ENCODE assay signal across 20 cellular contexts in the genomic region with DNA sequence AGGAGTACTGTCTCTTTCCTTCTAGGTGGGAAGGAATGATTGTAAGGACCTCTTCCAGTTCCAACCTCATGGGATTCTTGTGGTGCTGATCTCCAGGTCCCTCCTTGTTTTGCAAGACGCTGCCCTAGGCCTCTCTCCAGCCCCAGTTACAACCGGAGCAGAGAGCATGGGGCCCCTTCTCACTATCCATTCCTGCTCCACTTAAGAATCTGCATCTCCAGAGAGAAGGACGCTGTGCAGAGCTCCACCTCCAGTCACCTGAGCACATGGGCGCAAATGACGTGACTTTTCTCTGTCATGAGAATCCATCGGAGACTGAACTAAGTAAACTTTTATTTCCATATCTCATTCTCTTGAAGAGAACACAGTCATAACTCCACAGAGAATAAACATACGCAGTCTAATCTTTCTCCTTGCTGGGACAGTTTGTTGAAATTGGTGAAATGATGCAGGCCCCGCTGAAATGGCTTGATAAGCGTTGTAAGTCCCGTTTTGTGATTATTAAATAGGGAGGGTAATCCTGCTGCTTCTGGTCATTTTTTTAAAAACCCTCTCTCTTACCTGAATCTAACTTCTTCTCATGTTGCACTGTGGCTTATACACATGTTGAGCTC.
DNase-seq lines count a peak whose midpoint lies in the region; ATAC-seq, FAIRE-seq and TF ChIP-seq lines count a peak whose summit lies in the region.
"Had no signal": no experiment of that assay in that cellular context is flagged by ENCODE, and none has a peak within 500 bp of the region (broad histone marks: within the 10 kb centered on the region; RNA-seq: fewer than 3 reads in every experiment).

No MANE protein-coding gene starts in this region.

- no peaks in the 10 kb centered on the region for H3K36me3 ChIP-seq in heart left ventricle
- H3K36me3 ChIP-seq: BLaER1 had no signal

- FAIRE-seq in H54 (lab: Jason Lieb, UNC), result no peak
- FAIRE-seq: GM12878 had no signal

- H3K4me3 Mint-ChIP-seq in endothelial cell (ENCODE audit: unreplicated experiment), result peak overlapping the region; percentile 18
- H3K4me3 Mint-ChIP-seq in activated CD8-positive, alpha-beta T cell treated with anti-CD3 and anti-CD28 coated beads for 36 hours, result no peak overlapping the region
- H3K4me3 Mint-ChIP-seq: CD14-positive monocyte; CD8-positive, alpha-beta T cell; GM23338; HFFc6 had no signal

- DNase-seq in endothelial cell (ENCODE audit: low spot score) (no peak), heart left ventricle (peak in 2 of 5 donors; percentile 31 to 59), left ventricle myocardium superior (peak; percentile 48), islet precursor cell (peak; percentile 24), H54 (ENCODE audit: insufficient read length, low spot score) (no peak), iPS-NIHi11 (ENCODE audit: low spot score) (no peak), NCI-H748 (lab: John Stamatoyannopoulos, UW; ENCODE audit: unreplicated experiment) (no peak)
- no peak for DNase-seq in activated CD8-positive, alpha-beta T cell treated with anti-CD3 and anti-CD28 coated beads for 36 hours
- DNase-seq: 8988T; Calu3; CD8-positive, alpha-beta T cell; DMS79 treated with DMSO at 0.1 percent for 48 hours; H7; HFFc6 had no signal

- intact Hi-C loops in heart left ventricle (cut with DNase I) (no loop called here), left ventricle myocardium superior (cut with micrococcal nuclease) (no loop called here)
- intact Hi-C loops in activated CD8-positive, alpha-beta T cell treated with anti-CD3 and anti-CD28 coated beads for 36 hours (cut with micrococcal nuclease), result no loop called here

- no peaks in the 10 kb centered on the region for H3K9me3 ChIP-seq in heart left ventricle
- H3K9me3 ChIP-seq: BLaER1 had no signal

- H3K4me1 Mint-ChIP-seq in endothelial cell (ENCODE audit: unreplicated experiment), result peaks cover 7% of the 10 kb centered on the region
- H3K4me1 Mint-ChIP-seq in activated CD8-positive, alpha-beta T cell treated with anti-CD3 and anti-CD28 coated beads for 36 hours (ENCODE audit: low read depth), result no peaks in the 10 kb centered on the region
- H3K4me1 Mint-ChIP-seq: GM23338 had no signal

- no peaks in the 10 kb centered on the region for H3K27me3 Mint-ChIP-seq in endothelial cell (ENCODE audit: unreplicated experiment)
- no peaks in the 10 kb centered on the region for H3K27me3 Mint-ChIP-seq in activated CD8-positive, alpha-beta T cell treated with anti-CD3 and anti-CD28 coated beads for 36 hours

- CTCF ChIA-PET in activated CD8-positive, alpha-beta T cell treated with anti-CD3 and anti-CD28 coated beads for 36 hours (lab: Charles Lee), result no interaction called here

- no peaks in the 10 kb centered on the region for H3K36me3 Mint-ChIP-seq in endothelial cell (ENCODE audit: low read depth, unreplicated experiment)
- no peaks in the 10 kb centered on the region for H3K36me3 Mint-ChIP-seq in activated CD8-positive, alpha-beta T cell treated with anti-CD3 and anti-CD28 coated beads for 36 hours (ENCODE audit: low read depth)
- H3K36me3 Mint-ChIP-seq: CD14-positive monocyte; CD8-positive, alpha-beta T cell had no signal

- no peak for TF ChIP-seq POLR2A in heart left ventricle (IDR thresholded peaks at IDR 0.05)
- no peak for TF ChIP-seq POLR2A in H54 (IDR thresholded peaks at IDR 0.05; ENCODE audit: low read depth, low read length)

- H3K4me3 ChIP-seq in heart left ventricle, result no peak overlapping the region
- H3K4me3 ChIP-seq: BLaER1, GM12878, GM23338 had no signal

- ATAC-seq in heart left ventricle, result peak; percentile 24 to 41 (median 35)
- peak; percentile 50 for ATAC-seq in left ventricle myocardium superior
- ATAC-seq in activated CD8-positive, alpha-beta T cell treated with anti-CD3 and anti-CD28 coated beads for 36 hours, result no peak
- ATAC-seq: CD8-positive, alpha-beta T cell; GM12878; GM23338; HCT116 had no signal

- POLR2A ChIA-PET in activated CD8-positive, alpha-beta T cell treated with anti-CD3 and anti-CD28 coated beads for 36 hours (lab: Charles Lee), result no interaction called here

- H3K9me3 Mint-ChIP-seq in endothelial cell (ENCODE audit: unreplicated experiment), result no peaks in the 10 kb centered on the region
- no peaks in the 10 kb centered on the region for H3K9me3 Mint-ChIP-seq in activated CD8-positive, alpha-beta T cell treated with anti-CD3 and anti-CD28 coated beads for 36 hours
- H3K9me3 Mint-ChIP-seq: CD8-positive, alpha-beta T cell; GM23338; HFFc6 had no signal

- no peak overlapping the region for H3K27ac Mint-ChIP-seq in endothelial cell (ENCODE audit: unreplicated experiment)
- H3K27ac Mint-ChIP-seq in activated CD8-positive, alpha-beta T cell treated with anti-CD3 and anti-CD28 coated beads for 36 hours, result no peak overlapping the region
- H3K27ac Mint-ChIP-seq: CD14-positive monocyte; CD8-positive, alpha-beta T cell; GM23338; HFFc6 had no signal

- WGBS in heart left ventricle, 4 donors, result 29 to 47% (median 38%) methylated on average over 10 of the region's 10 CpGs

- H3K4me1 ChIP-seq in heart left ventricle, result peaks cover 0 to 15% (median 2%) of the 10 kb centered on the region in 12 donors
- H3K4me1 ChIP-seq: BLaER1 had no signal

- H3K27me3 ChIP-seq in heart left ventricle, result no peaks in the 10 kb centered on the region
- H3K27me3 ChIP-seq: BLaER1 had no signal

- H3K27ac ChIP-seq in heart left ventricle, result peak overlapping the region in 11 of 12 donors; percentile 10 to 71 (median 50)
- H3K27ac ChIP-seq: BLaER1, HL-60 had no signal

- no peak for TF ChIP-seq CTCF in endothelial cell (IDR thresholded peaks at IDR 0.05; ENCODE audit: unreplicated experiment)
- no peak for TF ChIP-seq CTCF in heart left ventricle (IDR thresholded peaks at IDR 0.05)
- no peak for TF ChIP-seq CTCF in activated CD8-positive, alpha-beta T cell treated with anti-CD3 and anti-CD28 coated beads for 36 hours (IDR thresholded peaks at IDR 0.05)

Comparison
In these comparisons a context has a peak if more than half of its experiments do, and no peak if none do; other contexts are left out.
1. DNase-seq: peak in left ventricle myocardium superior (single experiment) and islet precursor cell (single experiment); none in endothelial cell (single experiment), activated CD8-positive, alpha-beta T cell treated with anti-CD3 and anti-CD28 coated beads for 36 hours (single experiment), H54 (single experiment), iPS-NIHi11 (single experiment) and NCI-H748 (single experiment).